In genomic region chr10:60948871-60949270, GRCh38 we compare ENCODE assay signal across 16 cellular contexts. TPM values are rescaled to one million over a fixed set of nuclear protein-coding genes. Genes with fewer than 3 reads are reported as not detected.
DNase-seq lines count a peak whose midpoint lies in the region; TF ChIP-seq lines count a peak whose summit lies in the region.
"Had no signal": no experiment of that assay in that cellular context is flagged by ENCODE, and none has a peak within 500 bp of the region (broad histone marks: within the 10 kb centered on the region; RNA-seq: fewer than 3 reads in every experiment).

No MANE protein-coding gene starts in this region.

- H3F3A ChIP-seq in MM.1S (ENCODE audit: insufficient read depth, low read length), result peaks cover 6% of the 10 kb centered on the region; the same call in 1 of the 2 replicates

- H3K9me3 ChIP-seq in mesenchymal stem cell (ENCODE audit: control insufficient read depth, low read length) (no peaks in the 10 kb centered on the region), MM.1S (replicated peaks; ENCODE audit: insufficient read depth, low read length) (no peaks in the 10 kb centered on the region)
- H3K9me3 ChIP-seq: BLaER1 treated with 17β-estradiol and CSF1 and Interleukin-3, amounts not matched to agents 10 nM and 100 nM; HAP-1 had no signal

- H3K4ac ChIP-seq in mesenchymal stem cell (ENCODE audit: low read depth in 1 of 2, low read length in 2 of 2), result no peak overlapping the region

- H4K8ac ChIP-seq in mesenchymal stem cell (ENCODE audit: low read length), result no peak overlapping the region

- H3K36me3 ChIP-seq in mesenchymal stem cell (ENCODE audit: control insufficient read depth in 1 of 2, insufficient read depth in 2 of 2, low read depth in 1 of 2, low read length in 2 of 2), result no peaks in the 10 kb centered on the region
- no peaks in the 10 kb centered on the region for H3K36me3 ChIP-seq in MM.1S (replicated peaks; ENCODE audit: insufficient read depth, low read length)
- H3K36me3 ChIP-seq: BLaER1 treated with 17β-estradiol and CSF1 and Interleukin-3, amounts not matched to agents 10 nM and 100 nM; HAP-1 had no signal

- peak overlapping the region; percentile 28 to 98 for H2BK12ac ChIP-seq in mesenchymal stem cell (ENCODE audit: low read length in 2 of 2)

- no peak overlapping the region for H3K14ac ChIP-seq in mesenchymal stem cell (ENCODE audit: low read length in 2 of 2)

- peaks cover 5% of the 10 kb centered on the region for H3K4me1 ChIP-seq in mesenchymal stem cell (ENCODE audit: control insufficient read depth, insufficient read depth, low read depth, low read length)
- peaks cover 14% of the 10 kb centered on the region; the same call in 1 of the 2 replicates for H3K4me1 ChIP-seq in MM.1S (ENCODE audit: low read length)

- no peaks in the 10 kb centered on the region for H3K79me2 ChIP-seq in MM.1S (ENCODE audit: low read length)

- H3K79me1 ChIP-seq in mesenchymal stem cell (replicated peaks; ENCODE audit: low read length, poor library complexity, severe bottlenecking), result no peaks in the 10 kb centered on the region

- no peaks in the 10 kb centered on the region for H4K20me1 ChIP-seq in MM.1S (ENCODE audit: insufficient read depth, low read length)
- H4K20me1 ChIP-seq: BLaER1 treated with 17β-estradiol and CSF1 and Interleukin-3, amounts not matched to agents 10 nM and 100 nM had no signal

- H3K4me2 ChIP-seq in mesenchymal stem cell (ENCODE audit: low read length, poor library complexity, severe bottlenecking) (no peak overlapping the region), MM.1S (ENCODE audit: low read depth, low read length) (no peak overlapping the region)
- H3K4me2 ChIP-seq: BLaER1 treated with 17β-estradiol and CSF1 and Interleukin-3, amounts not matched to agents 10 nM and 100 nM had no signal

- DNase-seq in G401 (ENCODE audit: low spot score), result peak; percentile 76
- DNase-seq in HT1080 (ENCODE audit: low read depth), result peak; percentile 23
- DNase-seq in cerebellar cortex (ENCODE audit: low spot score), result peak; percentile 93
- no peak for DNase-seq in mesenchymal stem cell
- no peak for DNase-seq in NCI-H146 treated with DMSO at 0.1 percent for 48 hours (lab: John Stamatoyannopoulos, UW; ENCODE audit: unreplicated experiment)
- DNase-seq in MM.1S, result no peak
- no peak for DNase-seq in activated naive CD4-positive, alpha-beta T cell treated with Interleukin-2 at 50 U/mL for 16 hours
- DNase-seq: ACHN; CD4-positive, CD25-positive, alpha-beta regulatory T cell; DMS79; EL; GDM1; HFFc6; KBM-7 had no signal

- no peak overlapping the region for H3K9ac ChIP-seq in mesenchymal stem cell (ENCODE audit: low read length)
- no peak overlapping the region for H3K9ac ChIP-seq in MM.1S (ENCODE audit: low read length)
- H3K9ac ChIP-seq: BLaER1 treated with 17β-estradiol and CSF1 and Interleukin-3, amounts not matched to agents 10 nM and 100 nM had no signal

- H2BK15ac ChIP-seq in mesenchymal stem cell (ENCODE audit: low read depth, poor library complexity, severe bottlenecking), result no peak overlapping the region

- H3K4me3 ChIP-seq in mesenchymal stem cell (ENCODE audit: insufficient read depth in 1 of 2, low read depth in 1 of 2, low read length in 2 of 2) (no peak overlapping the region), MM.1S (ENCODE audit: low read length) (no peak overlapping the region)
- H3K4me3 ChIP-seq: BLaER1 treated with 17β-estradiol and CSF1 and Interleukin-3, amounts not matched to agents 10 nM and 100 nM; HAP-1 had no signal

- TF ChIP-seq CTCF in MM.1S (IDR thresholded peaks at IDR 0.05; ENCODE audit: low read length), result no peak

- no peak overlapping the region for H4K91ac ChIP-seq in mesenchymal stem cell (ENCODE audit: low read length)

- H3K27ac ChIP-seq in mesenchymal stem cell (ENCODE audit: low read length, poor library complexity, severe bottlenecking) (no peak overlapping the region), MM.1S (ENCODE audit: low read length) (no peak overlapping the region)
- H3K27ac ChIP-seq: BLaER1 treated with 17β-estradiol and CSF1 and Interleukin-3, amounts not matched to agents 10 nM and 100 nM had no signal

- H2BK5ac ChIP-seq in mesenchymal stem cell (ENCODE audit: low read depth, low read length, poor library complexity, severe bottlenecking), result no peak overlapping the region

- WGBS in mesenchymal stem cell, result 44% methylated on average over 1 of the region's 1 CpG

- H2BK120ac ChIP-seq in mesenchymal stem cell (ENCODE audit: low read depth, low read length), result no peak overlapping the region

- in situ Hi-C loops in G401 (cut with HindIII; ENCODE audit: low sequenced_read_pairs), result no loop called here

- H2AFZ ChIP-seq in mesenchymal stem cell (ENCODE audit: low read depth, low read length) (no peak overlapping the region), MM.1S (ENCODE audit: low read length) (no peak overlapping the region)

- H2AK5ac ChIP-seq in mesenchymal stem cell (ENCODE audit: low read length, severe bottlenecking), result no peak overlapping the region

- no peaks in the 10 kb centered on the region for H3K9me2 ChIP-seq in MM.1S (replicated peaks; ENCODE audit: insufficient read depth, low read length)

- H3K27me3 ChIP-seq in mesenchymal stem cell (ENCODE audit: control insufficient read depth in 1 of 2, insufficient read depth in 1 of 2, low read length in 2 of 2) (no peaks in the 10 kb centered on the region), MM.1S (replicated peaks; ENCODE audit: insufficient read depth, low read length) (peaks cover 50% of the 10 kb centered on the region)
- H3K27me3 ChIP-seq: BLaER1 treated with 17β-estradiol and CSF1 and Interleukin-3, amounts not matched to agents 10 nM and 100 nM had no signal

- H3K18ac ChIP-seq in mesenchymal stem cell (ENCODE audit: low read depth in 1 of 2, low read length in 2 of 2), result peak overlapping the region in 1 of 2 experiments; percentile 48

- no peak overlapping the region for H3K23ac ChIP-seq in mesenchymal stem cell (ENCODE audit: low read length in 2 of 2)

RNA-seq across cellular contexts. Expression of gene RHOBTB1, which starts 4.9 kb away (rescaled TPM):
- total RNA-seq in G401 (2014; rRNA removed; shearing (Covaris generic)), result 149 and 166 TPM in 2 replicates
- total RNA-seq in HT1080 (2014; rRNA removed; shearing (Covaris generic)), result 5.9 and 6.8 TPM in 2 replicates
- polyA plus RNA-seq in HT1080 (2015; cell fraction: cytosol; rRNA removed), result 4.5 and 5.8 TPM in 2 replicates
- polyA plus RNA-seq in HT1080 (2015; cell fraction: nucleus; rRNA removed), result 8.4 and 11.1 TPM in 2 replicates
- polyA plus RNA-seq in mesenchymal stem cell (2013, experiment 1 of 2), result 60.2 TPM
- 60.6 TPM for polyA plus RNA-seq in mesenchymal stem cell (2013, experiment 2 of 2)
- polyA plus RNA-seq: CD4-positive, CD25-positive, alpha-beta regulatory T cell had no signal

Comparison
In these comparisons a context has a peak if more than half of its experiments do, and no peak if none do; other contexts are left out.
1. DNase-seq: peak in G401 (single experiment), HT1080 (single experiment) and cerebellar cortex (single experiment); none in mesenchymal stem cell (single experiment), NCI-H146 treated with DMSO at 0.1 percent for 48 hours (single experiment), MM.1S (single experiment) and activated naive CD4-positive, alpha-beta T cell treated with Interleukin-2 at 50 U/mL for 16 hours (single experiment).
2. RNA of gene RHOBTB1, which starts 4.9 kb away (total RNA-seq): 149 to 166 TPM in G401; 5.9 to 6.8 TPM in HT1080; every median in the first group is over 10 times any median in the second.